ENCODE assay signal across 15 cellular contexts in genomic region chr5:96548941-96549340, GRCh38.
DNase-seq lines count a peak whose midpoint lies in the region; ATAC-seq, FAIRE-seq and TF ChIP-seq lines count a peak whose summit lies in the region.
"Had no signal": no experiment of that assay in that cellular context is flagged by ENCODE, and none has a peak within 500 bp of the region (broad histone marks: within the 10 kb centered on the region; RNA-seq: fewer than 3 reads in every experiment).

No MANE protein-coding gene starts in this region.

- TF ChIP-seq EP300 in gastroesophageal sphincter (IDR thresholded peaks at IDR 0.05) = no peak

- peaks cover 6% of the 10 kb centered on the region; the same call in 1 of the 2 replicates for H3K9me2 ChIP-seq in GM23338 (ENCODE audit: insufficient read depth)

- H3K14ac ChIP-seq in neuronal stem cell (ENCODE audit: low read length) = no peak overlapping the region

- no peak overlapping the region for H2BK120ac ChIP-seq in neuronal stem cell (ENCODE audit: low read depth, low read length)

- H3K27ac ChIP-seq in A673 (ENCODE audit: low read depth, low read length, poor library complexity, severe bottlenecking) (no peak overlapping the region), GM23338 (ENCODE audit: low read depth) (no peak overlapping the region), kidney (ENCODE audit: low read depth in 2 of 2, low read length in 2 of 2) (no peak overlapping the region), gastroesophageal sphincter (no peak overlapping the region), neuronal stem cell (replicated peaks; ENCODE audit: low read length) (no peak overlapping the region)

- peaks cover 4% of the 10 kb centered on the region; the same call in 1 of the 3 replicates for H3K36me3 Mint-ChIP-seq in GM23338 (ENCODE audit: low read depth)
- H3K36me3 Mint-ChIP-seq: CD8-positive, alpha-beta T cell had no signal

- H3K79me2 ChIP-seq in GM23338 (replicated peaks; ENCODE audit: insufficient read depth) = no peaks in the 10 kb centered on the region

- H3K9me3 ChIP-seq in A673 (ENCODE audit: low read depth, low read length, poor library complexity, severe bottlenecking) = no peaks in the 10 kb centered on the region
- H3K9me3 ChIP-seq in adipocyte (ENCODE audit: control insufficient read depth, low read length) = no peaks in the 10 kb centered on the region
- H3K9me3 ChIP-seq in kidney (ENCODE audit: control insufficient read depth in 1 of 2, low read length in 2 of 2) = no peaks in the 10 kb centered on the region
- peaks cover 0 to 3% (median 0%) of the 10 kb centered on the region in 3 donors for H3K9me3 ChIP-seq in gastroesophageal sphincter
- no peaks in the 10 kb centered on the region for H3K9me3 ChIP-seq in neuronal stem cell (replicated peaks in 1 of 2; ENCODE audit: control insufficient read depth in 2 of 2, insufficient read depth in 1 of 2, low read depth in 1 of 2, low read length in 2 of 2)
- H3K9me3 ChIP-seq: BE2C had no signal

- no TSS peak for BruUV-seq in A673 (replicated peaks; lab: Mats Ljungman, UMichigan)

- H3K4me1 ChIP-seq in A673 (ENCODE audit: insufficient read depth, low read length, poor library complexity, severe bottlenecking) (no peaks in the 10 kb centered on the region), GM23338 (ENCODE audit: insufficient read depth) (no peaks in the 10 kb centered on the region), adipocyte (ENCODE audit: control insufficient read depth, insufficient read depth, low read length) (no peaks in the 10 kb centered on the region), kidney (ENCODE audit: control insufficient read depth in 1 of 2, insufficient read depth in 1 of 2, low read depth in 1 of 2, low read length in 2 of 2) (no peaks in the 10 kb centered on the region), gastroesophageal sphincter (no peaks in the 10 kb centered on the region), neuronal stem cell (ENCODE audit: control insufficient read depth in 2 of 2, insufficient read depth in 1 of 2, low read depth in 1 of 2, low read length in 2 of 2) (peaks cover 0 to 3% of the 10 kb centered on the region in 2 donors)
- H3K4me1 ChIP-seq: BE2C had no signal

- no peaks in the 10 kb centered on the region for H3F3A ChIP-seq in GM23338 (replicated peaks; ENCODE audit: low read depth)

- FAIRE-seq in kidney (lab: Jason Lieb, UNC) (no peak), GM19239 (lab: Jason Lieb, UNC) (no peak)

- H3K23ac ChIP-seq in neuronal stem cell (ENCODE audit: low read depth, low read length, poor library complexity) = no peak overlapping the region

- H3K36me3 ChIP-seq in A673 (ENCODE audit: insufficient read depth, low read length, poor library complexity, severe bottlenecking) = no peaks in the 10 kb centered on the region
- no peaks in the 10 kb centered on the region for H3K36me3 ChIP-seq in GM23338 (ENCODE audit: insufficient read depth)
- H3K36me3 ChIP-seq in adipocyte (ENCODE audit: control insufficient read depth, insufficient read depth, low read length, severe bottlenecking) = no peaks in the 10 kb centered on the region
- no peaks in the 10 kb centered on the region for H3K36me3 ChIP-seq in kidney (ENCODE audit: control insufficient read depth in 1 of 2, insufficient read depth in 2 of 2, low read length in 2 of 2)
- H3K36me3 ChIP-seq in gastroesophageal sphincter = no peaks in the 10 kb centered on the region
- H3K36me3 ChIP-seq in neuronal stem cell (replicated peaks in 1 of 2; ENCODE audit: control insufficient read depth in 2 of 2, insufficient read depth in 2 of 2, low read length in 2 of 2) = no peaks in the 10 kb centered on the region
- H3K36me3 ChIP-seq: BE2C had no signal

- H2BK12ac ChIP-seq in neuronal stem cell (ENCODE audit: low read length) = no peak overlapping the region

- no peak; the same call in 1 of the 2 replicates for TF ChIP-seq CTCF in A673 (conservative IDR thresholded peaks at IDR 0.05; ENCODE audit: low read depth, low read length)
- peak in 1 of 2 experiments; percentile 39; a peak in 2 of 4 replicates for TF ChIP-seq CTCF in GM23338 (conservative IDR thresholded peaks at IDR 0.05; ENCODE audit: low read depth in 2 of 2)
- no peak for TF ChIP-seq CTCF in fibroblast of villous mesenchyme (IDR thresholded peaks at IDR 0.05; ENCODE audit: insufficient read depth, low read depth, low read length)
- TF ChIP-seq CTCF in kidney (IDR thresholded peaks at IDR 0.05; ENCODE audit: borderline replicate concordance, extremely low read depth, insufficient read depth) = no peak
- no peak for TF ChIP-seq CTCF in gastroesophageal sphincter (IDR thresholded peaks at IDR 0.05)

- no peak overlapping the region for H2AK5ac ChIP-seq in neuronal stem cell (ENCODE audit: low read depth, low read length)

- H4K20me1 ChIP-seq in GM23338 (replicated peaks; ENCODE audit: insufficient read depth) = no peaks in the 10 kb centered on the region

- H4K8ac ChIP-seq in neuronal stem cell (ENCODE audit: low read depth, low read length) = no peak overlapping the region

- H3K27me3 Mint-ChIP-seq in GM23338 (ENCODE audit: insufficient read depth, low read depth, poor library complexity) = no peaks in the 10 kb centered on the region

- CTCF ChIA-PET in A673 (lab: Charles Lee) = no interaction called here

- H3K9me3 Mint-ChIP-seq in GM23338 = peaks cover 7% of the 10 kb centered on the region
- H3K9me3 Mint-ChIP-seq: CD8-positive, alpha-beta T cell had no signal

- H3K4me2 ChIP-seq in GM23338 = no peak overlapping the region
- no peak overlapping the region for H3K4me2 ChIP-seq in neuronal stem cell (ENCODE audit: insufficient read depth, low read length, poor library complexity, severe bottlenecking)

- ATAC-seq in GM23338 (0 out of 3 replicates have a peak, but pooled peaks have one; percentile 29), gastroesophageal sphincter (no peak)
- ATAC-seq: CD8-positive, alpha-beta T cell had no signal

- H2AFZ ChIP-seq in GM23338 (no peak overlapping the region), neuronal stem cell (ENCODE audit: low read length) (no peak overlapping the region)

- no peak overlapping the region for H3K18ac ChIP-seq in neuronal stem cell (ENCODE audit: low read length)

- no peaks in the 10 kb centered on the region for H3K4me1 Mint-ChIP-seq in GM23338

- POLR2A ChIA-PET in A673 (lab: Charles Lee; ENCODE audit: low non-redundant PET) = no interaction called here

- H3K9ac ChIP-seq in adipocyte (ENCODE audit: low read length) (no peak overlapping the region), kidney (ENCODE audit: low read length in 2 of 2) (no peak overlapping the region), neuronal stem cell (ENCODE audit: low read depth, low read length, poor library complexity) (no peak overlapping the region)

- no peak overlapping the region for H3K4me3 ChIP-seq in A673 (ENCODE audit: low read depth, low read length, poor library complexity, severe bottlenecking)
- H3K4me3 ChIP-seq in GM23338 = no peak overlapping the region
- no peak overlapping the region for H3K4me3 ChIP-seq in adipocyte (ENCODE audit: low read length)
- H3K4me3 ChIP-seq in fibroblast of villous mesenchyme (ENCODE audit: low read depth, low read length) = no peak overlapping the region
- no peak overlapping the region for H3K4me3 ChIP-seq in kidney (ENCODE audit: low read length in 2 of 2)
- H3K4me3 ChIP-seq in gastroesophageal sphincter = no peak overlapping the region
- no peak overlapping the region for H3K4me3 ChIP-seq in neuronal stem cell (ENCODE audit: low read length in 2 of 2)

- no peak overlapping the region for H2BK5ac ChIP-seq in neuronal stem cell (ENCODE audit: low read length)

- DNase-seq in A673 (ENCODE audit: low spot score) (peak; percentile 43), GM23338 (ENCODE audit: low spot score) (no peak), adipocyte (ENCODE audit: low read depth) (peak; percentile 69), fibroblast of villous mesenchyme (ENCODE audit: low read depth) (peak; percentile 37), kidney (no peak), GM19239 (ENCODE audit: insufficient read length, low spot score) (no peak), neuronal stem cell (ENCODE audit: low spot score) (no peak)
- DNase-seq: BE2C; CD8-positive, alpha-beta T cell; H9; Karpas-422; NCI-H1417 treated with DMSO at 0.1 percent for 48 hours; NCI-H2081; NCI-H510A treated with DMSO at 0.1 percent for 48 hours had no signal

- no peak overlapping the region for H3K4me3 Mint-ChIP-seq in GM23338
- H3K4me3 Mint-ChIP-seq: CD8-positive, alpha-beta T cell; H9 had no signal

- intact Hi-C loops in A673 (cut with micrococcal nuclease; ENCODE audit: unreplicated experiment) = no loop called here
- intact Hi-C loops in kidney (cut with DNase I) = no loop called here

- WGBS in gastroesophageal sphincter (ENCODE audit: low coverage in 1 of 2), 2 donors = 0 to 69% methylated on average over 1 to 2 of the region's 2 CpGs
- no CpG with 5 or more reads among the region's 2 CpGs for WGBS in neuronal stem cell (ENCODE audit: extremely low coverage in 2 of 2, insufficient read length in 2 of 2, insufficient replicate concordance in 1 of 2), 2 donors

- H3K27ac Mint-ChIP-seq in GM23338 = no peak overlapping the region
- H3K27ac Mint-ChIP-seq: CD8-positive, alpha-beta T cell; H9 had no signal

- H2BK15ac ChIP-seq in neuronal stem cell (ENCODE audit: low read length) = no peak overlapping the region

- no peaks in the 10 kb centered on the region for H3K79me1 ChIP-seq in neuronal stem cell (ENCODE audit: low read depth, low read length)

- H3K27me3 ChIP-seq in A673 (replicated peaks; ENCODE audit: insufficient read depth, low read depth, low read length, poor library complexity) (no peaks in the 10 kb centered on the region), GM23338 (ENCODE audit: insufficient read depth) (no peaks in the 10 kb centered on the region), adipocyte (replicated peaks; ENCODE audit: control insufficient read depth, insufficient read depth, low read length) (no peaks in the 10 kb centered on the region), gastroesophageal sphincter (no peaks in the 10 kb centered on the region), neuronal stem cell (ENCODE audit: control insufficient read depth in 3 of 3, insufficient read depth in 3 of 3, low read depth in 1 of 3, low read length in 3 of 3) (no peaks in the 10 kb centered on the region)
- H3K27me3 ChIP-seq: BE2C had no signal

- no peak overlapping the region for H4K91ac ChIP-seq in neuronal stem cell (ENCODE audit: low read depth, low read length, poor library complexity)

- no peak for TF ChIP-seq POLR2A in gastroesophageal sphincter (IDR thresholded peaks at IDR 0.05)

- no peak overlapping the region for H3K4ac ChIP-seq in neuronal stem cell (ENCODE audit: low read length)

TF ChIP-seq in GM23338, 12 proteins besides CTCF, POLR2A, EP300 and RAD21 (continues in another document):
- no peak for TF ChIP-seq POLR2AphosphoS5 (IDR thresholded peaks at IDR 0.05; ENCODE audit: low read depth)
- no peak for TF ChIP-seq NANOG (IDR thresholded peaks at IDR 0.05; ENCODE audit: borderline replicate concordance)
- no peak for TF ChIP-seq ZNF114 (CRISPR knock-in tag; IDR thresholded peaks at IDR 0.05)

Comparison
In these comparisons a context has a peak if more than half of its experiments do, and no peak if none do; other contexts are left out.
1. DNase-seq: peak in A673 (single experiment), adipocyte (single experiment) and fibroblast of villous mesenchyme (single experiment); none in GM23338 (single experiment), kidney (single experiment), GM19239 (single experiment) and neuronal stem cell (single experiment).